9 cellular contexts compared by ENCODE assay signal in the genomic region with DNA sequence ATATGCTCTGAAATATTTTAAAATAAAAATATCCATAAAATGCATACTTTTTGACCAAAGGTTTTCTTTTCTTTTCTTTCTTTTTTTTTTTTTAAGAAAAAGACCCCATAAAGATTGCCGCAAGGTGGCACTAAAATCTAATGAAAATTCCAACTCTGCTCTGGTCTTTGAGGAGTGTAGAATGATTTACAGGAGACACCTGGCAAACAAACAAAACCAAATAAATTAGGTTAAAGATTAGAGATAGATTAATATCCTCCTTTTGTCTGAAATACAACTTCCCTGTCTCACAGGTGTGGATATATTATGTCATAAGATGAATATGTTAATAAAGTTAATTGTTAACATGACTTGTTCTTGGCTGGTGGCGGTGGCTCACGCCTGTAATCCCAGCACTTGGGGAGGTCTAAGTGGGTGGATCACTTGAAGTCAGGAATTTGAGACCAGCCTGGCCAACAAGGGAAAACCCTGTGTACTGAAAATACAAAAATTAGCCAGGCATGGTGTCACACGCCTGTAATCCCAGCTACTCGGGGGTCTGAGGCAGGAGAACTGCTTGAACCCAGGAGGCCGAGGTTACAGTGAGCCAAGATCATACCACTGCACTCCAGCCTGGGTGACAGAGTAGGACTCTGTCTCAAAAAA. TPM values are rescaled to one million over a fixed set of nuclear protein-coding genes. Genes with fewer than 3 reads are reported as not detected.
DNase-seq lines count a peak whose midpoint lies in the region; ATAC-seq, FAIRE-seq and TF ChIP-seq lines count a peak whose summit lies in the region.
"Had no signal": no experiment of that assay in that cellular context is flagged by ENCODE, and none has a peak within 500 bp of the region (broad histone marks: within the 10 kb centered on the region; RNA-seq: fewer than 3 reads in every experiment).

No MANE protein-coding gene starts in this region.

- no peak overlapping the region for H3K27ac ChIP-seq in CD4-positive, alpha-beta T cell (ENCODE audit: low read depth, low read length)
- H3K27ac ChIP-seq in H9 (ENCODE audit: insufficient read length, low read depth, low read length) (no peak overlapping the region), PC-9 (peak overlapping the region; percentile 64; the same call in 1 of the 2 replicates), esophagus (ENCODE audit: low read depth in 2 of 2, low read length in 1 of 2) (peak overlapping the region; percentile 50 to 71), pancreas (peak overlapping the region; percentile 65 to 84 (median 77))
- H3K27ac ChIP-seq: neutrophil had no signal

- no peak overlapping the region for H3K23ac ChIP-seq in H9 (ENCODE audit: insufficient read length, low read depth, low read length)

- H3K9me2 ChIP-seq in PC-9 (ENCODE audit: insufficient read depth): no peaks in the 10 kb centered on the region

- H3K27ac Mint-ChIP-seq in CD4-positive, alpha-beta T cell: no peak overlapping the region
- H3K27ac Mint-ChIP-seq in H9: no peak overlapping the region
- H3K27ac Mint-ChIP-seq in stimulated activated effector memory CD8-positive, alpha-beta T cell treated with anti-CD3 and anti-CD28 coated beads, Interleukin-12 subunit alpha, Interleukin-12 subunit beta, amount 100 ng/mL, for 72 hours: no peak overlapping the region

- no peak overlapping the region for H2BK120ac ChIP-seq in H9 (ENCODE audit: low read depth, low read length, poor library complexity, severe bottlenecking)

- peak; percentile 55 for TF ChIP-seq CTCF in CD4-positive, alpha-beta T cell (IDR thresholded peaks at IDR 0.05)
- TF ChIP-seq CTCF in H9 (conservative IDR thresholded peaks at IDR 0.05) (peak; percentile 80), PC-9 (conservative IDR thresholded peaks at IDR 0.05) (peak; percentile 87), pancreas (IDR thresholded peaks at IDR 0.05) (peak; percentile 9 to 46 (median 30))

- intact Hi-C loops in CD4-positive, alpha-beta T cell (cut with DNase I, micrococcal nuclease): loop anchor here (1.0 to 10.0 kb wide), 2 partner anchors 199 to 1879 kb away; a partner anchor contains a TSS
- intact Hi-C loops in PC-9 (cut with micrococcal nuclease; ENCODE audit: unreplicated experiment): loop anchor here (1.0 kb wide), 4 partner anchors 32 to 192 kb away; no protein-coding TSS in a partner anchor
- intact Hi-C loops in pancreas (cut with DNase I): loop anchor here in 1 of 3 donors (5.0 kb wide), 1 partner anchor 199 kb away; no protein-coding TSS in a partner anchor

- no peaks in the 10 kb centered on the region for H3K4me1 Mint-ChIP-seq in CD4-positive, alpha-beta T cell (ENCODE audit: low read depth)
- H3K4me1 Mint-ChIP-seq in H9: peaks cover 14 to 32% of the 10 kb centered on the region in 2 experiments
- H3K4me1 Mint-ChIP-seq in stimulated activated effector memory CD8-positive, alpha-beta T cell treated with anti-CD3 and anti-CD28 coated beads, Interleukin-12 subunit alpha, Interleukin-12 subunit beta, amount 100 ng/mL, for 72 hours: no peaks in the 10 kb centered on the region

- peaks cover 22% of the 10 kb centered on the region for H3K27me3 ChIP-seq in CD4-positive, alpha-beta T cell (ENCODE audit: control insufficient read depth, insufficient read depth, low read length)
- peaks cover 8% of the 10 kb centered on the region; the same call in 1 of the 2 replicates for H3K27me3 ChIP-seq in H9 (ENCODE audit: insufficient read depth, low read length)
- H3K27me3 ChIP-seq in PC-9 (ENCODE audit: insufficient read depth, low read depth): no peaks in the 10 kb centered on the region
- H3K27me3 ChIP-seq in esophagus (ENCODE audit: control insufficient read depth in 1 of 2, insufficient read depth in 2 of 2, low read length in 2 of 2): no peaks in the 10 kb centered on the region
- no peaks in the 10 kb centered on the region for H3K27me3 ChIP-seq in pancreas
- H3K27me3 ChIP-seq: neutrophil had no signal

- H3K79me2 ChIP-seq in H9 (ENCODE audit: insufficient read depth, low read length) (no peaks in the 10 kb centered on the region), PC-9 (ENCODE audit: low read depth) (peaks cover 15% of the 10 kb centered on the region)

- peak; percentile 97 for FAIRE-seq in pancreas (lab: Jason Lieb, UNC)

- no peak overlapping the region for H3K18ac ChIP-seq in H9 (ENCODE audit: insufficient read length, low read depth, low read length)

- H3K36me3 ChIP-seq in PC-9 (ENCODE audit: low read depth): 0 out of 2 replicates have a peak, but pooled peaks cover 7% of the 10 kb centered on the region
- no peaks in the 10 kb centered on the region for H3K36me3 ChIP-seq in esophagus (ENCODE audit: control insufficient read depth in 2 of 2, insufficient read depth in 2 of 2, low read length in 1 of 2)
- H3K36me3 ChIP-seq in pancreas: no peaks in the 10 kb centered on the region

- H2AFZ ChIP-seq in H9 (ENCODE audit: low read length) (no peak overlapping the region), PC-9 (no peak overlapping the region)

- no peaks in the 10 kb centered on the region for H3K36me3 Mint-ChIP-seq in CD4-positive, alpha-beta T cell (ENCODE audit: low read depth)
- no peaks in the 10 kb centered on the region for H3K36me3 Mint-ChIP-seq in H9 (ENCODE audit: insufficient read depth in 1 of 3, low read depth in 3 of 3)
- H3K36me3 Mint-ChIP-seq in stimulated activated effector memory CD8-positive, alpha-beta T cell treated with anti-CD3 and anti-CD28 coated beads, Interleukin-12 subunit alpha, Interleukin-12 subunit beta, amount 100 ng/mL, for 72 hours: peaks cover 18% of the 10 kb centered on the region

- no peak overlapping the region for H2BK5ac ChIP-seq in H9 (ENCODE audit: insufficient read length, low read length)

- no peak for DNase-seq in CD4-positive, alpha-beta T cell
- DNase-seq in H9 (no peak), PC-9 (peak in 1 of 2 experiments; percentile 71), pancreas (peak in 4 of 6 donors; percentile 47 to 69 (median 58))
- DNase-seq in stimulated activated effector memory CD8-positive, alpha-beta T cell treated with anti-CD3 and anti-CD28 coated beads, Interleukin-12 subunit alpha, Interleukin-12 subunit beta, amount 100 ng/mL, for 72 hours (ENCODE audit: low spot score in 2 of 2): no peak

- H3F3A ChIP-seq in PC-9 (ENCODE audit: insufficient read depth, low read depth): peaks cover 29% of the 10 kb centered on the region

- peaks cover 39% of the 10 kb centered on the region for H3K27me3 Mint-ChIP-seq in CD4-positive, alpha-beta T cell
- peaks cover 28% of the 10 kb centered on the region for H3K27me3 Mint-ChIP-seq in H9 (ENCODE audit: low read depth)

- no peak overlapping the region for H4K91ac ChIP-seq in H9 (ENCODE audit: insufficient read length, low read depth, low read length)

- no peak overlapping the region for H2BK12ac ChIP-seq in H9 (ENCODE audit: insufficient read length, low read depth, low read length)

- H2BK20ac ChIP-seq in H9 (ENCODE audit: low read depth, low read length, poor library complexity, severe bottlenecking): no peak overlapping the region

- POLR2A ChIA-PET in CD4-positive, alpha-beta T cell (lab: Charles Lee): no interaction called here
- POLR2A ChIA-PET in PC-9 (lab: Charles Lee; ENCODE audit: unreplicated experiment): no interaction called here

- CTCF ChIA-PET in CD4-positive, alpha-beta T cell (lab: Charles Lee): interaction anchor here (1.1 to 3.2 kb wide), 2 partner anchors 199 to 208 kb away, joined by 3 to 16 read pairs; a partner anchor contains a TSS
- CTCF ChIA-PET in PC-9 (lab: Charles Lee): interaction anchor here (0.6 to 1.2 kb wide), 4 partner anchors 32 to 194 kb away, joined by 3 to 13 read pairs (median 4); no protein-coding TSS in a partner anchor

- no peaks in the 10 kb centered on the region for H4K20me1 ChIP-seq in H9 (ENCODE audit: control insufficient read depth, insufficient read depth, insufficient read length)
- H4K20me1 ChIP-seq in PC-9 (ENCODE audit: insufficient read depth): peaks cover 9% of the 10 kb centered on the region

- H2AK5ac ChIP-seq in H9 (ENCODE audit: insufficient read length, low read length): no peak overlapping the region

- H3K14ac ChIP-seq in H9 (ENCODE audit: insufficient read depth, low read length): no peak overlapping the region

- no peak for ATAC-seq in CD4-positive, alpha-beta T cell (ENCODE audit: poor library complexity)
- ATAC-seq in pancreas (peak; percentile 18 to 31 (median 24)), GM18867 (IDR thresholded peaks at IDR 0.05; ENCODE audit: unreplicated experiment) (no peak), GM18907 (IDR thresholded peaks at IDR 0.05; ENCODE audit: unreplicated experiment) (no peak)
- no peak for ATAC-seq in stimulated activated effector memory CD8-positive, alpha-beta T cell treated with anti-CD3 and anti-CD28 coated beads, Interleukin-12 subunit alpha, Interleukin-12 subunit beta, amount 100 ng/mL, for 72 hours

- no peaks in the 10 kb centered on the region for H3K79me1 ChIP-seq in H9 (ENCODE audit: insufficient read depth, low read depth, low read length, poor library complexity, severe bottlenecking)

- H2BK15ac ChIP-seq in H9 (ENCODE audit: low read depth, low read length): no peak overlapping the region

- H4K5ac ChIP-seq in H9 (ENCODE audit: insufficient read length, low read depth, low read length): no peak overlapping the region

- H3K9ac ChIP-seq in H9 (ENCODE audit: extremely low read depth, insufficient read length, low read length): no peak overlapping the region

- H4K8ac ChIP-seq in H9 (replicated peaks; ENCODE audit: insufficient read length, low read depth, low read length): no peak overlapping the region

- no peak overlapping the region for H3T11ph ChIP-seq in H9 (ENCODE audit: low read length)

- BruUV-seq in PC-9 (replicated peaks; lab: Mats Ljungman, UMichigan): no TSS peak

- H3K4me2 ChIP-seq in H9 (ENCODE audit: insufficient read depth, insufficient read length, low read length) (no peak overlapping the region), PC-9 (peak overlapping the region; percentile 54)

- H3K4me1 ChIP-seq in H9 (ENCODE audit: insufficient read depth, low read length) (peaks cover 3% of the 10 kb centered on the region; the same call in 1 of the 2 replicates), PC-9 (replicated peaks; ENCODE audit: insufficient read depth) (peaks cover 40% of the 10 kb centered on the region), esophagus (ENCODE audit: control insufficient read depth in 2 of 2, insufficient read depth in 2 of 2, low read length in 1 of 2) (peaks cover 0 to 2% of the 10 kb centered on the region in 2 donors), pancreas (peaks cover 4 to 33% (median 27%) of the 10 kb centered on the region in 3 donors)

- no peaks in the 10 kb centered on the region for H3K9me3 ChIP-seq in CD4-positive, alpha-beta T cell (ENCODE audit: control insufficient read depth, low read length)
- H3K9me3 ChIP-seq in H9 (ENCODE audit: control insufficient read depth, low read depth, low read length) (no peaks in the 10 kb centered on the region), PC-9 (ENCODE audit: insufficient read depth, low read depth) (no peaks in the 10 kb centered on the region), esophagus (ENCODE audit: control insufficient read depth in 2 of 2, insufficient read depth in 1 of 2, low read depth in 1 of 2, low read length in 1 of 2) (no peaks in the 10 kb centered on the region), pancreas (no peaks in the 10 kb centered on the region)
- H3K9me3 ChIP-seq: neutrophil had no signal

- H3K4me3 ChIP-seq in PC-9: no peak overlapping the region
- H3K4me3 ChIP-seq in esophagus (ENCODE audit: low read depth in 1 of 2, low read length in 2 of 2): no peak overlapping the region
- no peak overlapping the region for H3K4me3 ChIP-seq in pancreas

- H3K4me3 Mint-ChIP-seq in CD4-positive, alpha-beta T cell: no peak overlapping the region
- no peak overlapping the region for H3K4me3 Mint-ChIP-seq in H9
- H3K4me3 Mint-ChIP-seq in stimulated activated effector memory CD8-positive, alpha-beta T cell treated with anti-CD3 and anti-CD28 coated beads, Interleukin-12 subunit alpha, Interleukin-12 subunit beta, amount 100 ng/mL, for 72 hours: no peak overlapping the region

- H3K23me2 ChIP-seq in H9 (ENCODE audit: insufficient read length, low read depth, low read length, poor library complexity, severe bottlenecking): peaks cover 9% of the 10 kb centered on the region

- no CpG with 5 or more reads among the region's 6 CpGs for WGBS in H9 (ENCODE audit: extremely low coverage, insufficient read length, low lambda C conversion rate)
- WGBS in esophagus, 2 donors: 51 to 52% methylated on average over 6 of the region's 6 CpGs
- WGBS in pancreas, 2 donors: 40 to 49% methylated on average over 6 of the region's 6 CpGs

- H3K56ac ChIP-seq in H9 (ENCODE audit: insufficient read length, low read depth, low read length): no peak overlapping the region

- H3K9me3 Mint-ChIP-seq in CD4-positive, alpha-beta T cell: no peaks in the 10 kb centered on the region
- no peaks in the 10 kb centered on the region; a peak in 1 of 5 replicates for H3K9me3 Mint-ChIP-seq in H9
- H3K9me3 Mint-ChIP-seq in stimulated activated effector memory CD8-positive, alpha-beta T cell treated with anti-CD3 and anti-CD28 coated beads, Interleukin-12 subunit alpha, Interleukin-12 subunit beta, amount 100 ng/mL, for 72 hours: no peaks in the 10 kb centered on the region

- H3K4ac ChIP-seq in H9 (ENCODE audit: low read depth, low read length): no peak overlapping the region

RNA-seq across cellular contexts. Expression of a gene that starts 3.5 kb away (rescaled TPM):
- 10 to 100 TPM; 25.9 to 26.6 TPM for total RNA-seq in CD4-positive, alpha-beta T cell
- total RNA-seq in H9 (2021) (10.3 and 10.8 TPM in 2 replicates), PC-9 (2021) (39.3 and 44.4 TPM in 2 replicates), pancreas (10 to 100 TPM; 27.5 to 70.0 (median 52.4) TPM)
- polyA plus RNA-seq in esophagus (10 to 100 TPM; 33.4 to 99.3 TPM), pancreas (10 to 100 TPM; 56.3 to 98.5 TPM)

Comparison
In these comparisons a context has a peak if more than half of its experiments do, and no peak if none do; other contexts are left out.
1. ATAC-seq: peak in pancreas (4 of 4); none in CD4-positive, alpha-beta T cell (single experiment), GM18867 (single experiment), stimulated activated effector memory CD8-positive, alpha-beta T cell treated with anti-CD3 and anti-CD28 coated beads, Interleukin-12 subunit alpha, Interleukin-12 subunit beta, amount 100 ng/mL, for 72 hours (single experiment) and GM18907 (single experiment).
2. DNase-seq: peak in pancreas (4 of 6); none in CD4-positive, alpha-beta T cell (0 of 10), H9 (single experiment) and stimulated activated effector memory CD8-positive, alpha-beta T cell treated with anti-CD3 and anti-CD28 coated beads, Interleukin-12 subunit alpha, Interleukin-12 subunit beta, amount 100 ng/mL, for 72 hours (0 of 2).
3. H3K27ac ChIP-seq: peak in PC-9 (single experiment), esophagus (2 of 2) and pancreas (4 of 4); none in CD4-positive, alpha-beta T cell (single experiment) and H9 (single experiment).
4. CTCF ChIP-seq: peak in every context shown above with its lines; median percentile 87 in PC-9; 80 in H9; 55 in CD4-positive, alpha-beta T cell; 30 in pancreas.